In genomic region chr17:74002241-74002640, GRCh38 we compare ENCODE assay signal across 16 cellular contexts.
DNase-seq lines count a peak whose midpoint lies in the region; TF ChIP-seq lines count a peak whose summit lies in the region.
"Had no signal": no experiment of that assay in that cellular context is flagged by ENCODE, and none has a peak within 500 bp of the region (broad histone marks: within the 10 kb centered on the region; RNA-seq: fewer than 3 reads in every experiment).

No MANE protein-coding gene starts in this region.

- H3K9ac ChIP-seq in neuronal stem cell (ENCODE audit: low read depth, low read length, poor library complexity), result no peak overlapping the region

- no peak overlapping the region for H3K14ac ChIP-seq in neuronal stem cell (ENCODE audit: low read length)

- no peaks in the 10 kb centered on the region for H3K27me3 Mint-ChIP-seq in brain

- H3K79me1 ChIP-seq in neuronal stem cell (ENCODE audit: low read depth, low read length), result no peaks in the 10 kb centered on the region

- intact Hi-C loops in head of caudate nucleus (cut with DNase I), result no loop called here

- H3K9me3 Mint-ChIP-seq in brain, result peaks cover 0 to 6% (median 0%) of the 10 kb centered on the region in 5 experiments
- H3K9me3 Mint-ChIP-seq: CD4-positive, alpha-beta memory T cell; GM23338; H9 had no signal

- peak overlapping the region; percentile 20 for H3K18ac ChIP-seq in neuronal stem cell (ENCODE audit: low read length)

- no peak overlapping the region for H3K4me3 ChIP-seq in SJCRH30
- no peak overlapping the region for H3K4me3 ChIP-seq in neuronal stem cell (ENCODE audit: low read length in 2 of 2)
- H3K4me3 ChIP-seq: GM23338 had no signal

- no peak overlapping the region for H2AFZ ChIP-seq in neuronal stem cell (ENCODE audit: low read length)
- H2AFZ ChIP-seq: GM23338 had no signal

- H3K36me3 Mint-ChIP-seq in brain, result no peaks in the 10 kb centered on the region
- H3K36me3 Mint-ChIP-seq: CD4-positive, alpha-beta memory T cell had no signal

- peaks cover 13% of the 10 kb centered on the region for H3K27me3 ChIP-seq in SJCRH30
- peaks cover 0 to 6% (median 2%) of the 10 kb centered on the region in 3 experiments for H3K27me3 ChIP-seq in neuronal stem cell (ENCODE audit: control insufficient read depth in 3 of 3, insufficient read depth in 3 of 3, low read depth in 1 of 3, low read length in 3 of 3)

- H3K4me2 ChIP-seq in neuronal stem cell (ENCODE audit: insufficient read depth, low read length, poor library complexity, severe bottlenecking), result no peak overlapping the region
- H3K4me2 ChIP-seq: GM23338 had no signal

- H3K4me1 ChIP-seq in SJCRH30 (peaks cover 6% of the 10 kb centered on the region), neuronal stem cell (ENCODE audit: control insufficient read depth in 2 of 2, insufficient read depth in 1 of 2, low read depth in 1 of 2, low read length in 2 of 2) (peaks cover 0 to 5% of the 10 kb centered on the region in 2 donors)

- peak overlapping the region in 4 of 5 experiments; percentile 11 to 87 (median 55) for H3K27ac Mint-ChIP-seq in brain
- H3K27ac Mint-ChIP-seq: CD4-positive, alpha-beta memory T cell; GM23338; HFFc6 had no signal

- H3K36me3 ChIP-seq in SJCRH30 (no peaks in the 10 kb centered on the region), neuronal stem cell (replicated peaks in 1 of 2; ENCODE audit: control insufficient read depth in 2 of 2, insufficient read depth in 2 of 2, low read length in 2 of 2) (no peaks in the 10 kb centered on the region)

- no peak overlapping the region for H2BK5ac ChIP-seq in neuronal stem cell (ENCODE audit: low read length)

- H2BK120ac ChIP-seq in neuronal stem cell (ENCODE audit: low read depth, low read length), result no peak overlapping the region

- no CpG with 5 or more reads among the region's 5 CpGs for WGBS in neuronal stem cell (ENCODE audit: extremely low coverage in 2 of 2, insufficient read length in 2 of 2, insufficient replicate concordance in 1 of 2), 2 donors

- DNase-seq in SJCRH30, result peak; percentile 21 to 67
- DNase-seq in neuronal stem cell (ENCODE audit: low spot score), result no peak
- DNase-seq in NCI-H446 (lab: John Stamatoyannopoulos, UW), result no peak
- no peak for DNase-seq in head of caudate nucleus
- no peak for DNase-seq in occipital lobe (lab: John Stamatoyannopoulos, UW)
- DNase-seq: C1 segment of cervical spinal cord; Calu3; CD4-positive, alpha-beta memory T cell; COR-L47; DMS53; DMS79 treated with DMSO at 0.1 percent for 48 hours; GF-D8; H9; HFFc6 had no signal

- no peak overlapping the region for H2AK5ac ChIP-seq in neuronal stem cell (ENCODE audit: low read depth, low read length)

- TF ChIP-seq CTCF in brain (conservative IDR thresholded peaks at IDR 0.05), result no peak

- peak overlapping the region; percentile 16 for H3K23ac ChIP-seq in neuronal stem cell (ENCODE audit: low read depth, low read length, poor library complexity)

- H3K27ac ChIP-seq in SJCRH30 (no peak overlapping the region), neuronal stem cell (replicated peaks; ENCODE audit: low read length) (no peak overlapping the region)

- H3K4me1 Mint-ChIP-seq in brain, result peaks cover 58% of the 10 kb centered on the region

- no peak overlapping the region for H2BK15ac ChIP-seq in neuronal stem cell (ENCODE audit: low read length)

- no peak overlapping the region for H4K91ac ChIP-seq in neuronal stem cell (ENCODE audit: low read depth, low read length, poor library complexity)

- no peak overlapping the region for H3K4ac ChIP-seq in neuronal stem cell (ENCODE audit: low read length)

- H4K8ac ChIP-seq in neuronal stem cell (ENCODE audit: low read depth, low read length), result no peak overlapping the region

- H3K9me3 ChIP-seq in SJCRH30 (replicated peaks), result 0 out of 2 replicates have a peak, but pooled peaks cover 2% of the 10 kb centered on the region
- H3K9me3 ChIP-seq in neuronal stem cell (replicated peaks in 1 of 2; ENCODE audit: control insufficient read depth in 2 of 2, insufficient read depth in 1 of 2, low read depth in 1 of 2, low read length in 2 of 2), result no peaks in the 10 kb centered on the region

- H2BK12ac ChIP-seq in neuronal stem cell (ENCODE audit: low read length), result no peak overlapping the region

- no peak overlapping the region for H3K4me3 Mint-ChIP-seq in brain
- H3K4me3 Mint-ChIP-seq: CD4-positive, alpha-beta memory T cell; GM23338; H9; HFFc6 had no signal

Comparison
In these comparisons a context has a peak if more than half of its experiments do, and no peak if none do; other contexts are left out.
1. DNase-seq: peak in SJCRH30 (2 of 2); none in neuronal stem cell (single experiment), NCI-H446 (0 of 2), head of caudate nucleus (0 of 42) and occipital lobe (single experiment).